ENCODE assay signal across 13 cellular contexts in the genomic region with DNA sequence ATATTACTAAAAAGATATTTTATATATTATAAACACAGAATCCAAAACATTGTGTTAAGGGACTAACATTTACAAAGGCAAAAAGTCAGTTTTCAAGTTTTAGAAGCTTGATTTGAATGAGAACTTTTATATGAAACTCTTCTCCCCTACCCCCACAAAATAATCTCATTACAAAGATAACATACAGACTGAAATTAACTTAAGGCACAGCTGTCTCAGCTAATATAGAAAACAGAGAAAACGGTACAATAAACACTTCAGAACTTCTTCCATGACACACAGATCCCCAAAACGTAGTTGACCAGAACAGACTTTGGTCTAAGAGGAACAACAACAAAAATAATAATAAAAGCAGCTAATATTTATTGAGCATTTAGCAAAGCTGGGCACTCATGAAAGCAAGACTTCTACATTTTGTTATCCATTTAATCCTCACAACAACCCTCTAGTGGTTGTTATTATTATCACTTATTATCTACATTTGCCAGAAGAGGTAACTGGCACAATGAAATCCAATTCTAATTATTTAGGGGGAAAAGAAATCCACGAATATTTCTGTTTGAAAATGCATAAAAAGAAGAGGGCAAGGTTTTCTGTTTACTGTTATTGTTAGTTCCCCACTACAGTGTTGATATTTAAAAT.
A peak's percentile ranks its signal among the peaks of the same experiment; 100 is the strongest.
DNase-seq lines count a peak whose midpoint lies in the region; ATAC-seq, FAIRE-seq and TF ChIP-seq lines count a peak whose summit lies in the region.
"Had no signal": no experiment of that assay in that cellular context is flagged by ENCODE, and none has a peak within 500 bp of the region (broad histone marks: within the 10 kb centered on the region; RNA-seq: fewer than 3 reads in every experiment).

No MANE protein-coding gene starts in this region.

- in situ Hi-C loops in GM23248 (cut with MboI) = no loop called here

- H3K27ac ChIP-seq in GM23248 = no peak overlapping the region
- no peak overlapping the region for H3K27ac ChIP-seq in lower lobe of right lung
- H3K27ac ChIP-seq: esophagus muscularis mucosa, tibial artery had no signal

- H3K9me3 ChIP-seq in GM23248 (ENCODE audit: low read depth) = no peaks in the 10 kb centered on the region
- H3K9me3 ChIP-seq in lower lobe of right lung = no peaks in the 10 kb centered on the region
- H3K9me3 ChIP-seq: esophagus muscularis mucosa, tibial artery had no signal

- peak; percentile 72 for FAIRE-seq in islet of Langerhans (lab: Jason Lieb, UNC)

- H3K4me3 ChIP-seq in GM23248 = no peak overlapping the region
- no peak overlapping the region for H3K4me3 ChIP-seq in lower lobe of right lung
- H3K4me3 ChIP-seq: esophagus muscularis mucosa, tibial artery had no signal

- H3K4me2 ChIP-seq in GM23248 (ENCODE audit: unreplicated experiment) = no peak overlapping the region

- 58 to 68% methylated on average over 3 of the region's 3 CpGs for WGBS in GM23248 (ENCODE audit: low coverage in 1 of 2, low lambda C conversion rate in 2 of 2, missing lambda C conversion rate in 2 of 2), 2 experiments

- no peak overlapping the region for H3K9ac ChIP-seq in GM23248

- no peak overlapping the region for H2AFZ ChIP-seq in GM23248

- DNase-seq in AML-193 (lab: John Stamatoyannopoulos, UW) = peak; percentile 36 to 60
- DNase-seq in GM23248 = peak; percentile 39
- no peak for DNase-seq in T-helper 9 cell
- DNase-seq in NCI-H526 (lab: John Stamatoyannopoulos, UW) = no peak
- no peak for DNase-seq in EL
- DNase-seq in lower lobe of right lung = no peak
- DNase-seq: activated CD4-positive, alpha-beta T cell treated with anti-CD3 and anti-CD28 coated beads, Interleukin-2, amount 10 ng/mL, durations not matched to agents 7 days and 5 days; activated naive CD8-positive, alpha-beta T cell treated with anti-CD3 and anti-CD28 coated beads, Interleukin-2, amount 10 ng/mL, durations not matched to agents 7 days and 5 days; Right ventricle myocardium superior; tibial artery had no signal

- intact Hi-C loops in lower lobe of right lung (cut with DNase I) = no loop called here

- H4K20me1 ChIP-seq in GM23248 (ENCODE audit: insufficient read depth) = no peaks in the 10 kb centered on the region

- H3K36me3 ChIP-seq in GM23248 (ENCODE audit: low read depth) (peaks cover 3% of the 10 kb centered on the region), lower lobe of right lung (peaks cover 9% of the 10 kb centered on the region)
- H3K36me3 ChIP-seq: esophagus muscularis mucosa, tibial artery had no signal

- no peaks in the 10 kb centered on the region for H3K79me2 ChIP-seq in GM23248 (ENCODE audit: insufficient read depth)

- TF ChIP-seq CTCF in lower lobe of right lung (IDR thresholded peaks at IDR 0.05) = no peak

- 0 out of 2 replicates have a peak, but pooled peaks cover 5% of the 10 kb centered on the region for H3K4me1 ChIP-seq in GM23248 (ENCODE audit: insufficient read depth)
- no peaks in the 10 kb centered on the region for H3K4me1 ChIP-seq in lower lobe of right lung

- H3K9me2 ChIP-seq in GM23248 (ENCODE audit: insufficient read depth) = no peaks in the 10 kb centered on the region

- no peaks in the 10 kb centered on the region for H3K27me3 ChIP-seq in GM23248 (replicated peaks; ENCODE audit: insufficient read depth)
- H3K27me3 ChIP-seq in lower lobe of right lung (ENCODE audit: low read depth) = no peaks in the 10 kb centered on the region
- H3K27me3 ChIP-seq: esophagus muscularis mucosa, tibial artery had no signal

- no peaks in the 10 kb centered on the region for H3F3A ChIP-seq in GM23248 (ENCODE audit: insufficient read depth)

- ATAC-seq in SK-N-SH treated with all-trans-retinoic acid at 6 μM for 48 hours = peak; percentile 42; the same call in 1 of the 3 replicates
- ATAC-seq in lower lobe of right lung = no peak

TF ChIP-seq in SK-N-SH treated with all-trans-retinoic acid at 6 μM for 48 hours, 23 proteins besides CTCF, POLR2A, EP300 and RAD21:
- TF ChIP-seq, protein P1, sequence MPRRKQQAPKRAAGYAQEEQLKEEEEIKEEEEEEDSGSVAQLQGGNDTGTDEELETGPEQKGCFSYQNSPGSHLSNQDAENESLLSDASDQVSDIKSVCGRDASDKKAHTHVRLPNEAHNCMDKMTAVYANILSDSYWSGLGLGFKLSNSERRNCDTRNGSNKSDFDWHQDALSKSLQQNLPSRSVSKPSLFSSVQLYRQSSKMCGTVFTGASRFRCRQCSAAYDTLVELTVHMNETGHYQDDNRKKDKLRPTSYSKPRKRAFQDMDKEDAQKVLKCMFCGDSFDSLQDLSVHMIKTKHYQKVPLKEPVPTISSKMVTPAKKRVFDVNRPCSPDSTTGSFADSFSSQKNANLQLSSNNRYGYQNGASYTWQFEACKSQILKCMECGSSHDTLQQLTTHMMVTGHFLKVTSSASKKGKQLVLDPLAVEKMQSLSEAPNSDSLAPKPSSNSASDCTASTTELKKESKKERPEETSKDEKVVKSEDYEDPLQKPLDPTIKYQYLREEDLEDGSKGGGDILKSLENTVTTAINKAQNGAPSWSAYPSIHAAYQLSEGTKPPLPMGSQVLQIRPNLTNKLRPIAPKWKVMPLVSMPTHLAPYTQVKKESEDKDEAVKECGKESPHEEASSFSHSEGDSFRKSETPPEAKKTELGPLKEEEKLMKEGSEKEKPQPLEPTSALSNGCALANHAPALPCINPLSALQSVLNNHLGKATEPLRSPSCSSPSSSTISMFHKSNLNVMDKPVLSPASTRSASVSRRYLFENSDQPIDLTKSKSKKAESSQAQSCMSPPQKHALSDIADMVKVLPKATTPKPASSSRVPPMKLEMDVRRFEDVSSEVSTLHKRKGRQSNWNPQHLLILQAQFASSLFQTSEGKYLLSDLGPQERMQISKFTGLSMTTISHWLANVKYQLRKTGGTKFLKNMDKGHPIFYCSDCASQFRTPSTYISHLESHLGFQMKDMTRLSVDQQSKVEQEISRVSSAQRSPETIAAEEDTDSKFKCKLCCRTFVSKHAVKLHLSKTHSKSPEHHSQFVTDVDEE (CRISPR knock-in tag; IDR thresholded peaks at IDR 0.05) = peak; percentile 80; the same call in 1 of the 2 replicates
- TF ChIP-seq TCF4 (CRISPR knock-in tag; IDR thresholded peaks at IDR 0.05; ENCODE audit: borderline replicate concordance) (peak; percentile 86), BACH2 (CRISPR knock-in tag; IDR thresholded peaks at IDR 0.05; ENCODE audit: borderline replicate concordance) (no peak)

Comparison
In these comparisons a context has a peak if more than half of its experiments do, and no peak if none do; other contexts are left out.
1. DNase-seq: peak in AML-193 (2 of 2) and GM23248 (single experiment); none in T-helper 9 cell (single experiment), NCI-H526 (0 of 2), EL (single experiment) and lower lobe of right lung (single experiment).